In genomic region chr20:34629342-34629741, GRCh38 we compare ENCODE assay signal across 21 cellular contexts. TPM values are rescaled to one million over a fixed set of nuclear protein-coding genes. Genes with fewer than 3 reads are reported as not detected.
DNase-seq lines count a peak whose midpoint lies in the region; ATAC-seq and TF ChIP-seq lines count a peak whose summit lies in the region.
"Had no signal": no experiment of that assay in that cellular context is flagged by ENCODE, and none has a peak within 500 bp of the region (broad histone marks: within the 10 kb centered on the region; RNA-seq: fewer than 3 reads in every experiment).

No MANE protein-coding gene starts in this region.

- no peak for TF ChIP-seq CTCF in gastroesophageal sphincter (IDR thresholded peaks at IDR 0.05)

- TF ChIP-seq EP300 in gastroesophageal sphincter (IDR thresholded peaks at IDR 0.05): no peak

- peak overlapping the region; percentile 37 for H3K27ac Mint-ChIP-seq in activated naive CD8-positive, alpha-beta T cell treated with anti-CD3 and anti-CD28 coated beads, Interleukin-2, amount 50 U/mL, for 24 hours
- no peak overlapping the region for H3K27ac Mint-ChIP-seq in activated naive CD8-positive, alpha-beta T cell treated with anti-CD3 and anti-CD28 coated beads for 36 hours
- H3K27ac Mint-ChIP-seq: activated naive CD8-positive, alpha-beta T cell; activated T-helper 17 cell treated with anti-CD3 and anti-CD28 coated beads, Interleukin-2, amount 50 U/mL, for 72 hours had no signal

- H3K36me3 ChIP-seq in gastroesophageal sphincter: peaks cover 0 to 29% of the 10 kb centered on the region in 2 donors
- H3K36me3 ChIP-seq in skeletal muscle tissue (ENCODE audit: control insufficient read depth in 3 of 3, insufficient read depth in 3 of 3, low read length in 3 of 3): peaks cover 2 to 10% (median 4%) of the 10 kb centered on the region in 3 donors
- H3K36me3 ChIP-seq: neutrophil, prostate gland had no signal

- H3K4me3 Mint-ChIP-seq in activated naive CD8-positive, alpha-beta T cell treated with anti-CD3 and anti-CD28 coated beads, Interleukin-2, amount 50 U/mL, for 24 hours: no peak overlapping the region
- no peak overlapping the region for H3K4me3 Mint-ChIP-seq in activated naive CD8-positive, alpha-beta T cell treated with anti-CD3 and anti-CD28 coated beads for 36 hours
- H3K4me3 Mint-ChIP-seq: activated naive CD8-positive, alpha-beta T cell; activated T-helper 17 cell treated with anti-CD3 and anti-CD28 coated beads, Interleukin-2, amount 50 U/mL, for 72 hours had no signal

- H3K4me3 ChIP-seq in gastroesophageal sphincter (no peak overlapping the region), skeletal muscle tissue (ENCODE audit: low read length in 3 of 3) (no peak overlapping the region)
- H3K4me3 ChIP-seq: prostate gland had no signal

- ATAC-seq in activated naive CD8-positive, alpha-beta T cell treated with anti-CD3 and anti-CD28 coated beads, Interleukin-2, amount 50 U/mL, for 24 hours: no peak
- ATAC-seq in gastroesophageal sphincter: peak; percentile 46
- ATAC-seq: activated T-helper 17 cell treated with anti-CD3 and anti-CD28 coated beads, Interleukin-2, amount 50 U/mL, for 72 hours had no signal

- H3K9ac ChIP-seq in skeletal muscle tissue (ENCODE audit: low read depth in 1 of 3, low read length in 3 of 3): peak overlapping the region in 1 of 3 donors; percentile 10

- H3K36me3 Mint-ChIP-seq in activated naive CD8-positive, alpha-beta T cell treated with anti-CD3 and anti-CD28 coated beads, Interleukin-2, amount 50 U/mL, for 24 hours (ENCODE audit: low read depth): peaks cover 15% of the 10 kb centered on the region
- peaks cover 15% of the 10 kb centered on the region for H3K36me3 Mint-ChIP-seq in activated naive CD8-positive, alpha-beta T cell treated with anti-CD3 and anti-CD28 coated beads for 36 hours

- H3K27ac ChIP-seq in gastroesophageal sphincter (peak overlapping the region in 1 of 4 donors; percentile 31), skeletal muscle tissue (ENCODE audit: low read depth, low read length) (peak overlapping the region; percentile 86)
- H3K27ac ChIP-seq: epithelial cell of prostate, neutrophil, prostate gland, VCaP had no signal

- 33% methylated on average over 1 of the region's 1 CpG; no CpG with 5 or more reads in 1 of the 2 donors for WGBS in gastroesophageal sphincter (ENCODE audit: low coverage in 1 of 2), 2 donors

- H3K4me1 Mint-ChIP-seq in activated naive CD8-positive, alpha-beta T cell treated with anti-CD3 and anti-CD28 coated beads, Interleukin-2, amount 50 U/mL, for 24 hours: no peaks in the 10 kb centered on the region
- no peaks in the 10 kb centered on the region for H3K4me1 Mint-ChIP-seq in activated naive CD8-positive, alpha-beta T cell treated with anti-CD3 and anti-CD28 coated beads for 36 hours
- H3K4me1 Mint-ChIP-seq: activated T-helper 17 cell treated with anti-CD3 and anti-CD28 coated beads, Interleukin-2, amount 50 U/mL, for 72 hours had no signal

- H3K27me3 Mint-ChIP-seq in activated naive CD8-positive, alpha-beta T cell treated with anti-CD3 and anti-CD28 coated beads, Interleukin-2, amount 50 U/mL, for 24 hours: no peaks in the 10 kb centered on the region
- no peaks in the 10 kb centered on the region for H3K27me3 Mint-ChIP-seq in activated naive CD8-positive, alpha-beta T cell treated with anti-CD3 and anti-CD28 coated beads for 36 hours
- H3K27me3 Mint-ChIP-seq: activated naive CD8-positive, alpha-beta T cell; activated T-helper 17 cell treated with anti-CD3 and anti-CD28 coated beads, Interleukin-2, amount 50 U/mL, for 72 hours had no signal

- H3K4me1 ChIP-seq in gastroesophageal sphincter (peaks cover 0 to 16% (median 0%) of the 10 kb centered on the region in 3 donors), skeletal muscle tissue (ENCODE audit: control insufficient read depth in 3 of 3, insufficient read depth in 3 of 3, low read length in 3 of 3) (peaks cover 0 to 20% (median 14%) of the 10 kb centered on the region in 3 donors)

- H3K9me3 Mint-ChIP-seq in activated naive CD8-positive, alpha-beta T cell treated with anti-CD3 and anti-CD28 coated beads, Interleukin-2, amount 50 U/mL, for 24 hours: no peaks in the 10 kb centered on the region
- H3K9me3 Mint-ChIP-seq in activated naive CD8-positive, alpha-beta T cell treated with anti-CD3 and anti-CD28 coated beads for 36 hours: no peaks in the 10 kb centered on the region
- H3K9me3 Mint-ChIP-seq: activated T-helper 17 cell treated with anti-CD3 and anti-CD28 coated beads, Interleukin-2, amount 50 U/mL, for 72 hours had no signal

- DNase-seq in activated naive CD8-positive, alpha-beta T cell treated with anti-CD3 and anti-CD28 coated beads, Interleukin-2, amount 50 U/mL, for 24 hours: no peak
- DNase-seq in activated naive CD8-positive, alpha-beta T cell treated with anti-CD3 and anti-CD28 coated beads for 36 hours: no peak
- DNase-seq in astrocyte of the hippocampus (ENCODE audit: low read depth, low spot score): peak; percentile 20
- DNase-seq in cortex of kidney (lab: John Stamatoyannopoulos, UW): no peak
- DNase-seq in midbrain (lab: John Stamatoyannopoulos, UW): no peak
- no peak for DNase-seq in erythroblast (lab: John Stamatoyannopoulos, UW)
- DNase-seq: activated CD4-positive, alpha-beta T cell treated with anti-CD3 and anti-CD28 coated beads, Interleukin-2, amount 50 U/mL, for 1 hour; NCI-H1105 treated with DMSO at 0.1 percent for 48 hours; NCI-H2029 treated with DMSO at 0.1 percent for 48 hours; NCI-H2227 treated with DMSO at 0.1 percent for 48 hours; small intestine; stimulated activated CD4-positive, alpha-beta T cell treated with anti-CD3 and anti-CD28 coated beads, Interleukin-1b, Interleukin-23, amount 100 ng/mL, for 48 hours; trophoblast cell had no signal

- H3K27me3 ChIP-seq in gastroesophageal sphincter (no peaks in the 10 kb centered on the region), skeletal muscle tissue (ENCODE audit: control insufficient read depth in 3 of 3, insufficient read depth in 3 of 3, low read length in 3 of 3) (no peaks in the 10 kb centered on the region)
- H3K27me3 ChIP-seq: neutrophil had no signal

- TF ChIP-seq POLR2A in gastroesophageal sphincter (IDR thresholded peaks at IDR 0.05) (no peak), erythroblast (IDR thresholded peaks at IDR 0.05; ENCODE audit: low read length) (no peak)

- no peaks in the 10 kb centered on the region for H3K9me3 ChIP-seq in gastroesophageal sphincter
- no peaks in the 10 kb centered on the region for H3K9me3 ChIP-seq in skeletal muscle tissue (ENCODE audit: control insufficient read depth in 3 of 3, low read length in 3 of 3)
- H3K9me3 ChIP-seq: neutrophil, prostate gland had no signal

RNA-seq across cellular contexts. Expression of gene PIGU, which starts 47.5 kb away (rescaled TPM):
- 10 to 100 TPM; 18.7 to 19.3 TPM for total RNA-seq in activated naive CD8-positive, alpha-beta T cell treated with anti-CD3 and anti-CD28 coated beads for 36 hours
- total RNA-seq in gastroesophageal sphincter (10 to 100 TPM in 3 of 4 donors, 1 to 10 TPM in 1; 5.4 to 11.8 (median 10.8) TPM), skeletal muscle tissue (11.0 TPM)
